ENCODE assay signal across 8 cellular contexts in genomic region chr18:28175047-28175929, GRCh38. TPM values are rescaled to one million over a fixed set of nuclear protein-coding genes. Genes with fewer than 3 reads are reported as not detected.
A peak's percentile ranks its signal among the peaks of the same experiment; 100 is the strongest.
DNase-seq lines count a peak whose midpoint lies in the region; ATAC-seq and TF ChIP-seq lines count a peak whose summit lies in the region.

No MANE protein-coding gene starts in this region.

- no peak overlapping the region for H2BK120ac ChIP-seq in mesenchymal stem cell (ENCODE audit: low read depth, low read length)

- H3K79me1 ChIP-seq in mesenchymal stem cell (replicated peaks; ENCODE audit: low read length, poor library complexity, severe bottlenecking) = peaks cover 3% of the 10 kb centered on the region

- WGBS in mesenchymal stem cell = under 1% methylated on average over 42 of the region's 54 CpGs

- POLR2A ChIA-PET in CD8-positive, alpha-beta T cell (lab: Charles Lee) = no interaction called here
- POLR2A ChIA-PET in activated CD4-positive, alpha-beta memory T cell treated with anti-CD3 and anti-CD28 coated beads for 36 hours (lab: Charles Lee) = no interaction called here

- no peak overlapping the region for H3K27ac ChIP-seq in CD8-positive, alpha-beta T cell (ENCODE audit: low read depth, low read length)
- H3K27ac ChIP-seq in dorsolateral prefrontal cortex (peak overlapping the region in 54 of 59 donors; percentile 32 to 98 (median 96)), mesenchymal stem cell (ENCODE audit: low read length, poor library complexity, severe bottlenecking) (peak overlapping the region; percentile 5)

- H3K4me3 Mint-ChIP-seq in CD8-positive, alpha-beta T cell = peak overlapping the region; percentile 58
- H3K4me3 Mint-ChIP-seq in activated naive CD4-positive, alpha-beta T cell treated with anti-CD3 and anti-CD28 coated beads for 36 hours = no peak overlapping the region
- no peak overlapping the region for H3K4me3 Mint-ChIP-seq in activated CD4-positive, alpha-beta memory T cell treated with anti-CD3 and anti-CD28 coated beads for 36 hours
- no peak overlapping the region for H3K4me3 Mint-ChIP-seq in activated T-helper 1 cell treated with anti-CD3 and anti-CD28 coated beads, Interleukin-12 subunit alpha, Interleukin-12 subunit beta, Interleukin-2, Interleukin-4 antibody, amounts not matched to agents 30 ng/mL and 10 ng/mL and 1 ng/mL, durations not matched to agents 14 hours and 24 hours and 36 hours

- ATAC-seq in CD8-positive, alpha-beta T cell = no peak

- DNase-seq in CD8-positive, alpha-beta T cell = no peak
- DNase-seq in LHCN-M2 (ENCODE audit: low read depth) (peak; percentile 30), dorsolateral prefrontal cortex (peak in 4 of 10 donors; percentile 37 to 66 (median 52)), mesenchymal stem cell (peak; percentile 63), HPDE6-E6E7 (ENCODE audit: extremely low spot score) (no peak)
- no peak for DNase-seq in activated naive CD4-positive, alpha-beta T cell treated with anti-CD3 and anti-CD28 coated beads for 36 hours
- no peak for DNase-seq in activated CD4-positive, alpha-beta memory T cell treated with anti-CD3 and anti-CD28 coated beads for 36 hours
- no peak for DNase-seq in activated T-helper 1 cell treated with anti-CD3 and anti-CD28 coated beads, Interleukin-12 subunit alpha, Interleukin-12 subunit beta, Interleukin-2, Interleukin-4 antibody, amounts not matched to agents 30 ng/mL and 10 ng/mL and 1 ng/mL, durations not matched to agents 14 hours and 24 hours and 36 hours (ENCODE audit: low spot score)

- H2AFZ ChIP-seq in mesenchymal stem cell (ENCODE audit: low read depth, low read length) = no peak overlapping the region

- peak overlapping the region in 1 of 2 experiments; percentile 79 for H3K14ac ChIP-seq in mesenchymal stem cell (ENCODE audit: low read length in 2 of 2)

- H2AK5ac ChIP-seq in mesenchymal stem cell (ENCODE audit: low read length, severe bottlenecking) = no peak overlapping the region

- no peak overlapping the region for H3K4ac ChIP-seq in mesenchymal stem cell (ENCODE audit: low read depth in 1 of 2, low read length in 2 of 2)

- intact Hi-C loops in CD8-positive, alpha-beta T cell (cut with DNase I, micrococcal nuclease) = no loop called here
- intact Hi-C loops in dorsolateral prefrontal cortex (cut with DNase I) = loop anchor here (5.0 kb wide), 3 partner anchors 88 to 173 kb away; no protein-coding TSS in a partner anchor
- intact Hi-C loops in activated naive CD4-positive, alpha-beta T cell treated with anti-CD3 and anti-CD28 coated beads for 36 hours (cut with micrococcal nuclease) = loop anchor here (5.0 kb wide), 1 partner anchor 1923 kb away; no protein-coding TSS in a partner anchor
- intact Hi-C loops in activated CD4-positive, alpha-beta memory T cell treated with anti-CD3 and anti-CD28 coated beads for 36 hours (cut with micrococcal nuclease) = no loop called here
- intact Hi-C loops in activated T-helper 1 cell treated with anti-CD3 and anti-CD28 coated beads, Interleukin-12 subunit alpha, Interleukin-12 subunit beta, Interleukin-2, Interleukin-4 antibody, amounts not matched to agents 30 ng/mL and 10 ng/mL and 1 ng/mL, durations not matched to agents 14 hours and 24 hours and 36 hours (cut with micrococcal nuclease) = loop anchor here (10.0 kb wide), 1 partner anchor 1630 kb away; the partner anchor contains the start of gene KCTD1

- peak overlapping the region in 1 of 2 experiments; percentile 90 for H3K23ac ChIP-seq in mesenchymal stem cell (ENCODE audit: low read length in 2 of 2)

- H3K27me3 ChIP-seq in CD8-positive, alpha-beta T cell (ENCODE audit: insufficient read depth, low read length) = no peaks in the 10 kb centered on the region
- H3K27me3 ChIP-seq in dorsolateral prefrontal cortex = no peaks in the 10 kb centered on the region
- H3K27me3 ChIP-seq in mesenchymal stem cell (ENCODE audit: control insufficient read depth in 1 of 2, insufficient read depth in 1 of 2, low read length in 2 of 2) = peaks cover 0 to 8% of the 10 kb centered on the region in 2 experiments

- no peak overlapping the region for H3K18ac ChIP-seq in mesenchymal stem cell (ENCODE audit: low read depth in 1 of 2, low read length in 2 of 2)

- H3K4me2 ChIP-seq in mesenchymal stem cell (ENCODE audit: low read length, poor library complexity, severe bottlenecking) = peak overlapping the region; percentile 94

- CTCF ChIA-PET in CD8-positive, alpha-beta T cell (lab: Charles Lee) = no interaction called here
- CTCF ChIA-PET in activated naive CD4-positive, alpha-beta T cell treated with anti-CD3 and anti-CD28 coated beads for 36 hours (lab: Charles Lee) = no interaction called here
- CTCF ChIA-PET in activated CD4-positive, alpha-beta memory T cell treated with anti-CD3 and anti-CD28 coated beads for 36 hours (lab: Charles Lee) = no interaction called here

- H3K4me3 ChIP-seq in CD8-positive, alpha-beta T cell (ENCODE audit: low read depth, low read length) = no peak overlapping the region
- H3K4me3 ChIP-seq in dorsolateral prefrontal cortex (peak overlapping the region; percentile 61 to 92 (median 80)), mesenchymal stem cell (ENCODE audit: insufficient read depth in 1 of 2, low read depth in 1 of 2, low read length in 2 of 2) (peak overlapping the region; percentile 79 to 92)

- H3K27me3 Mint-ChIP-seq in CD8-positive, alpha-beta T cell (ENCODE audit: low read depth) = peaks cover 35% of the 10 kb centered on the region
- H3K27me3 Mint-ChIP-seq in activated naive CD4-positive, alpha-beta T cell treated with anti-CD3 and anti-CD28 coated beads for 36 hours (ENCODE audit: low read depth) = peaks cover 43% of the 10 kb centered on the region
- H3K27me3 Mint-ChIP-seq in activated CD4-positive, alpha-beta memory T cell treated with anti-CD3 and anti-CD28 coated beads for 36 hours = peaks cover 37% of the 10 kb centered on the region
- peaks cover 37% of the 10 kb centered on the region for H3K27me3 Mint-ChIP-seq in activated T-helper 1 cell treated with anti-CD3 and anti-CD28 coated beads, Interleukin-12 subunit alpha, Interleukin-12 subunit beta, Interleukin-2, Interleukin-4 antibody, amounts not matched to agents 30 ng/mL and 10 ng/mL and 1 ng/mL, durations not matched to agents 14 hours and 24 hours and 36 hours (ENCODE audit: insufficient read depth)

- no peak for TF ChIP-seq CTCF in CD8-positive, alpha-beta T cell (IDR thresholded peaks at IDR 0.05)
- peak in 2 of 56 donors; percentile 10 to 13 for TF ChIP-seq CTCF in dorsolateral prefrontal cortex (IDR thresholded peaks at IDR 0.05 in 54 of 56, conservative IDR thresholded peaks at IDR 0.05 in 2 of 56; ENCODE audit: low read depth in 1 of 56, partially characterized antibody in 56 of 56)

- peak overlapping the region in 1 of 2 experiments; percentile 34 for H2BK12ac ChIP-seq in mesenchymal stem cell (ENCODE audit: low read length in 2 of 2)

- no peaks in the 10 kb centered on the region for H3K36me3 Mint-ChIP-seq in CD8-positive, alpha-beta T cell
- peaks cover 6% of the 10 kb centered on the region for H3K36me3 Mint-ChIP-seq in activated naive CD4-positive, alpha-beta T cell treated with anti-CD3 and anti-CD28 coated beads for 36 hours (ENCODE audit: low read depth)
- peaks cover 4% of the 10 kb centered on the region for H3K36me3 Mint-ChIP-seq in activated CD4-positive, alpha-beta memory T cell treated with anti-CD3 and anti-CD28 coated beads for 36 hours
- H3K36me3 Mint-ChIP-seq in activated T-helper 1 cell treated with anti-CD3 and anti-CD28 coated beads, Interleukin-12 subunit alpha, Interleukin-12 subunit beta, Interleukin-2, Interleukin-4 antibody, amounts not matched to agents 30 ng/mL and 10 ng/mL and 1 ng/mL, durations not matched to agents 14 hours and 24 hours and 36 hours (ENCODE audit: low read depth) = no peaks in the 10 kb centered on the region

- H3K4me1 ChIP-seq in CD8-positive, alpha-beta T cell (ENCODE audit: insufficient read depth, low read length) = no peaks in the 10 kb centered on the region
- H3K4me1 ChIP-seq in mesenchymal stem cell (ENCODE audit: control insufficient read depth, insufficient read depth, low read depth, low read length) = peaks cover 7% of the 10 kb centered on the region

- peak overlapping the region; percentile 71 for H2BK5ac ChIP-seq in mesenchymal stem cell (ENCODE audit: low read depth, low read length, poor library complexity, severe bottlenecking)

- no peak overlapping the region for H3K9ac ChIP-seq in mesenchymal stem cell (ENCODE audit: low read length)

- no peak overlapping the region for H3K27ac Mint-ChIP-seq in CD8-positive, alpha-beta T cell
- no peak overlapping the region for H3K27ac Mint-ChIP-seq in activated naive CD4-positive, alpha-beta T cell treated with anti-CD3 and anti-CD28 coated beads for 36 hours
- no peak overlapping the region for H3K27ac Mint-ChIP-seq in activated CD4-positive, alpha-beta memory T cell treated with anti-CD3 and anti-CD28 coated beads for 36 hours
- no peak overlapping the region for H3K27ac Mint-ChIP-seq in activated T-helper 1 cell treated with anti-CD3 and anti-CD28 coated beads, Interleukin-12 subunit alpha, Interleukin-12 subunit beta, Interleukin-2, Interleukin-4 antibody, amounts not matched to agents 30 ng/mL and 10 ng/mL and 1 ng/mL, durations not matched to agents 14 hours and 24 hours and 36 hours

- H3K36me3 ChIP-seq in CD8-positive, alpha-beta T cell (ENCODE audit: insufficient read depth, low read length) = no peaks in the 10 kb centered on the region
- H3K36me3 ChIP-seq in mesenchymal stem cell (ENCODE audit: control insufficient read depth in 1 of 2, insufficient read depth in 2 of 2, low read depth in 1 of 2, low read length in 2 of 2) = no peaks in the 10 kb centered on the region

- no peak overlapping the region for H2BK15ac ChIP-seq in mesenchymal stem cell (ENCODE audit: low read depth, poor library complexity, severe bottlenecking)

- H4K8ac ChIP-seq in mesenchymal stem cell (ENCODE audit: low read length) = no peak overlapping the region

- H4K91ac ChIP-seq in mesenchymal stem cell (ENCODE audit: low read length) = no peak overlapping the region

- peaks cover 14% of the 10 kb centered on the region for H3K4me1 Mint-ChIP-seq in CD8-positive, alpha-beta T cell (ENCODE audit: low read depth)
- peaks cover 18% of the 10 kb centered on the region for H3K4me1 Mint-ChIP-seq in activated naive CD4-positive, alpha-beta T cell treated with anti-CD3 and anti-CD28 coated beads for 36 hours (ENCODE audit: low read depth)
- H3K4me1 Mint-ChIP-seq in activated CD4-positive, alpha-beta memory T cell treated with anti-CD3 and anti-CD28 coated beads for 36 hours (ENCODE audit: low read depth) = peaks cover 7% of the 10 kb centered on the region
- peaks cover 4% of the 10 kb centered on the region for H3K4me1 Mint-ChIP-seq in activated T-helper 1 cell treated with anti-CD3 and anti-CD28 coated beads, Interleukin-12 subunit alpha, Interleukin-12 subunit beta, Interleukin-2, Interleukin-4 antibody, amounts not matched to agents 30 ng/mL and 10 ng/mL and 1 ng/mL, durations not matched to agents 14 hours and 24 hours and 36 hours (ENCODE audit: low read depth)

- no peaks in the 10 kb centered on the region for H3K9me3 Mint-ChIP-seq in CD8-positive, alpha-beta T cell
- H3K9me3 Mint-ChIP-seq in activated naive CD4-positive, alpha-beta T cell treated with anti-CD3 and anti-CD28 coated beads for 36 hours = no peaks in the 10 kb centered on the region
- H3K9me3 Mint-ChIP-seq in activated CD4-positive, alpha-beta memory T cell treated with anti-CD3 and anti-CD28 coated beads for 36 hours = peaks cover 2% of the 10 kb centered on the region
- no peaks in the 10 kb centered on the region for H3K9me3 Mint-ChIP-seq in activated T-helper 1 cell treated with anti-CD3 and anti-CD28 coated beads, Interleukin-12 subunit alpha, Interleukin-12 subunit beta, Interleukin-2, Interleukin-4 antibody, amounts not matched to agents 30 ng/mL and 10 ng/mL and 1 ng/mL, durations not matched to agents 14 hours and 24 hours and 36 hours

- H3K9me3 ChIP-seq in CD8-positive, alpha-beta T cell (ENCODE audit: low read length) = no peaks in the 10 kb centered on the region
- no peaks in the 10 kb centered on the region for H3K9me3 ChIP-seq in mesenchymal stem cell (ENCODE audit: control insufficient read depth, low read length)

RNA-seq across cellular contexts. Expression of gene CDH2, which starts 1.6 kb away (rescaled TPM):
- under 1 TPM in 1 of 2 experiments, not detected in 1; 0.17 TPM for total RNA-seq in CD8-positive, alpha-beta T cell
- total RNA-seq in LHCN-M2 (2014; rRNA removed) (30.3 and 31.1 TPM in 2 replicates), dorsolateral prefrontal cortex (100 to 1,000 TPM in 8 of 120 experiments, 10 to 100 TPM in 112; 44.8 to 109 (median 82.2) TPM)
- 44.5 TPM for polyA plus RNA-seq in LHCN-M2 (2012)
- 34.9 TPM for polyA plus RNA-seq in mesenchymal stem cell (2013, experiment 1 of 2)
- polyA plus RNA-seq in mesenchymal stem cell (2013, experiment 2 of 2) = 34.7 TPM
- total RNA-seq in activated naive CD4-positive, alpha-beta T cell treated with anti-CD3 and anti-CD28 coated beads for 36 hours = not detected
- total RNA-seq in activated CD4-positive, alpha-beta memory T cell treated with anti-CD3 and anti-CD28 coated beads for 36 hours = not detected
- total RNA-seq in activated T-helper 1 cell treated with anti-CD3 and anti-CD28 coated beads, Interleukin-12 subunit alpha, Interleukin-12 subunit beta, Interleukin-2, Interleukin-4 antibody, amounts not matched to agents 30 ng/mL and 10 ng/mL and 1 ng/mL, durations not matched to agents 14 hours and 24 hours and 36 hours = 0.10 and 0.16 TPM in 2 replicates

Comparison
In these comparisons a context has a peak if more than half of its experiments do, and no peak if none do; other contexts are left out.
1. DNase-seq: peak in LHCN-M2 (single experiment) and mesenchymal stem cell (single experiment); none in CD8-positive, alpha-beta T cell (0 of 7), HPDE6-E6E7 (single experiment), activated naive CD4-positive, alpha-beta T cell treated with anti-CD3 and anti-CD28 coated beads for 36 hours (single experiment), activated CD4-positive, alpha-beta memory T cell treated with anti-CD3 and anti-CD28 coated beads for 36 hours (single experiment) and activated T-helper 1 cell treated with anti-CD3 and anti-CD28 coated beads, Interleukin-12 subunit alpha, Interleukin-12 subunit beta, Interleukin-2, Interleukin-4 antibody, amounts not matched to agents 30 ng/mL and 10 ng/mL and 1 ng/mL, durations not matched to agents 14 hours and 24 hours and 36 hours (single experiment).
2. RNA of gene CDH2, which starts 1.6 kb away (total RNA-seq): 44.8 to 109 TPM in dorsolateral prefrontal cortex and 30.3 to 31.1 TPM in LHCN-M2; 0.17 TPM in CD8-positive, alpha-beta T cell, 0.10 to 0.16 TPM in activated T-helper 1 cell treated with anti-CD3 and anti-CD28 coated beads, Interleukin-12 subunit alpha, Interleukin-12 subunit beta, Interleukin-2, Interleukin-4 antibody, amounts not matched to agents 30 ng/mL and 10 ng/mL and 1 ng/mL, durations not matched to agents 14 hours and 24 hours and 36 hours, not detected in activated naive CD4-positive, alpha-beta T cell treated with anti-CD3 and anti-CD28 coated beads for 36 hours and not detected in activated CD4-positive, alpha-beta memory T cell treated with anti-CD3 and anti-CD28 coated beads for 36 hours; every median in the first group is over 10 times any median in the second.
3. intact Hi-C loops: an anchor here in dorsolateral prefrontal cortex (5.0 kb wide), activated naive CD4-positive, alpha-beta T cell treated with anti-CD3 and anti-CD28 coated beads for 36 hours (5.0 kb wide) and activated T-helper 1 cell treated with anti-CD3 and anti-CD28 coated beads, Interleukin-12 subunit alpha, Interleukin-12 subunit beta, Interleukin-2, Interleukin-4 antibody, amounts not matched to agents 30 ng/mL and 10 ng/mL and 1 ng/mL, durations not matched to agents 14 hours and 24 hours and 36 hours (10.0 kb wide); none called in CD8-positive, alpha-beta T cell and activated CD4-positive, alpha-beta memory T cell treated with anti-CD3 and anti-CD28 coated beads for 36 hours.